ENCODE assay signal across 20 cellular contexts in the genomic region with DNA sequence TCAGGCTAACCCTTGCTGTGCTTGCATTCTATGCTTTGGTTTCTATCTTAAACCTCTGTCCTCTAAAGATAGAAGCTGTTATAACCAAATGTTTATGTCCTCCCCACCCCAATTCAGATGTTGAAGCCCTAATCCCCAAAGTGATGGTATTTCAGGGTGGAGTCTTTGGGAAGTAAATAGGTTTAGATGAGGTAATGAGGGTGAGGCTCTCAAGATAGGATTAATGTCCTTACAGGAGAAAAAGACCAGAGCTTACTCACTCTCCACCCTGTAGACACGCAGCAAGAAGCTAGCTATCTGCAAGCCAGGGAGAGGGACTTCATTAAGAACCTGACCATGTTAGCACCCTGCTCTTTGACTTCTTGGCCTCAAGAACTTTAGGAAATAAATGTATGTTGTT.
"Had no signal": no experiment of that assay in that cellular context is flagged by ENCODE, and none has a peak within 500 bp of the region (broad histone marks: within the 10 kb centered on the region; RNA-seq: fewer than 3 reads in every experiment).

No MANE protein-coding gene starts in this region.

- H3K4me3 Mint-ChIP-seq: activated CD4-positive, alpha-beta T cell treated with anti-CD3 and anti-CD28 coated beads, Interleukin-2, amount 10 ng/mL, durations not matched to agents 24 days and 14 days; activated CD8-positive, alpha-beta T cell treated with anti-CD3 and anti-CD28 coated beads for 36 hours; central memory CD8-positive, alpha-beta T cell; natural killer cell; stimulated activated effector memory CD8-positive, alpha-beta T cell treated with anti-CD3 and anti-CD28 coated beads, Interleukin-12 subunit alpha, Interleukin-12 subunit beta, amount 100 ng/mL, for 72 hours; type B pancreatic cell had no signal

- H3K27me3 ChIP-seq: brain microvascular endothelial cell, colonic mucosa, gastrocnemius medialis, heart right ventricle, neutrophil, testis had no signal

- H3K4me3 ChIP-seq: colonic mucosa, gastrocnemius medialis, heart right ventricle, testis had no signal

- H3K4me1 Mint-ChIP-seq: activated CD4-positive, alpha-beta T cell treated with anti-CD3 and anti-CD28 coated beads, Interleukin-2, amount 10 ng/mL, durations not matched to agents 24 days and 14 days; central memory CD8-positive, alpha-beta T cell; natural killer cell; stimulated activated effector memory CD8-positive, alpha-beta T cell treated with anti-CD3 and anti-CD28 coated beads, Interleukin-12 subunit alpha, Interleukin-12 subunit beta, amount 100 ng/mL, for 72 hours had no signal

- H3K9ac ChIP-seq: parathyroid adenoma had no signal

- H3K4me1 ChIP-seq: colonic mucosa, gastrocnemius medialis, heart right ventricle, parathyroid adenoma had no signal

- DNase-seq: activated CD4-positive, alpha-beta T cell treated with anti-CD3 and anti-CD28 coated beads, Interleukin-2, amount 10 ng/mL, durations not matched to agents 24 days and 14 days; activated CD8-positive, alpha-beta T cell treated with anti-CD3 and anti-CD28 coated beads for 36 hours; activated naive CD4-positive, alpha-beta T cell treated with Interleukin-2 at 50 U/mL for 16 hours; activated T-cell treated with anti-CD3 and anti-CD28 coated beads, Interleukin-2, amount 50 U/mL, for 1 hour; anterior cingulate cortex; brain microvascular endothelial cell; colonic mucosa; erythroblast; gastrocnemius medialis; heart right ventricle; left cardiac atrium; natural killer cell; stimulated activated CD4-positive, alpha-beta T cell treated with anti-CD3 and anti-CD28 coated beads, Interleukin-4, amount 100 ng/mL, for 24 hours; testis had no signal

- H3K27ac ChIP-seq: brain microvascular endothelial cell, colonic mucosa, gastrocnemius medialis, heart right ventricle, neutrophil, parathyroid adenoma, testis had no signal

- H3K27me3 Mint-ChIP-seq: activated CD4-positive, alpha-beta T cell treated with anti-CD3 and anti-CD28 coated beads, Interleukin-2, amount 10 ng/mL, durations not matched to agents 24 days and 14 days; activated CD8-positive, alpha-beta T cell treated with anti-CD3 and anti-CD28 coated beads for 36 hours; central memory CD8-positive, alpha-beta T cell had no signal

- H3K36me3 ChIP-seq: brain microvascular endothelial cell, colonic mucosa, gastrocnemius medialis, heart right ventricle, neutrophil had no signal

- H3K79me2 ChIP-seq: parathyroid adenoma had no signal

- H3K36me3 Mint-ChIP-seq: natural killer cell; stimulated activated effector memory CD8-positive, alpha-beta T cell treated with anti-CD3 and anti-CD28 coated beads, Interleukin-12 subunit alpha, Interleukin-12 subunit beta, amount 100 ng/mL, for 72 hours; type B pancreatic cell had no signal

- H3K27ac Mint-ChIP-seq: activated CD4-positive, alpha-beta T cell treated with anti-CD3 and anti-CD28 coated beads, Interleukin-2, amount 10 ng/mL, durations not matched to agents 24 days and 14 days; activated CD8-positive, alpha-beta T cell treated with anti-CD3 and anti-CD28 coated beads for 36 hours; activated T-helper 2 cell treated with anti-CD3 and anti-CD28 coated beads, Interferon-gamma antibody, Interleukin-2, Interleukin-4, amounts not matched to agents 10 μg/mL and 5 μg/mL and 100 μg/mL, durations not matched to agents 14 hours and 24 hours and 36 hours; natural killer cell; stimulated activated effector memory CD8-positive, alpha-beta T cell treated with anti-CD3 and anti-CD28 coated beads, Interleukin-12 subunit alpha, Interleukin-12 subunit beta, amount 100 ng/mL, for 72 hours; type B pancreatic cell had no signal
